13 cellular contexts compared by ENCODE assay signal in the genomic region with DNA sequence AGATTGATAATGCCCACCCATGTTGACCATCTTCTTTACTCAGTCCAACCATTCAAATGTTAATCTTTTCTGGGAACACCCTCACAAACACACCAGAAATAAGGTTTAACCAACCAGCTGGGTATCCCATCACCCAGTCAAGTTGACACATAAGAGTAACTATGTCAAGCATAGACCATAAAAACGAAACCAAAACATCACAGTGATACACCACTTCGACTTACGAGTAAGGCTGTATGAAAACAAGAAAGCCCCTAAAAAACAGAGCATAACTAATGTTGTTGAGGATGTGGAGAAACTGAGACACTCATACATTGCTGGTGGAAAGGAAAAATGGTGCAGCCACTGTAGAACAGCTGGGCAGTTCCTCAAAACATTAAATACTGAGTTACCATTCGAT. TPM values are rescaled to one million over a fixed set of nuclear protein-coding genes. Genes with fewer than 3 reads are reported as not detected.
DNase-seq lines count a peak whose midpoint lies in the region; ATAC-seq, FAIRE-seq and TF ChIP-seq lines count a peak whose summit lies in the region.
"Had no signal": no experiment of that assay in that cellular context is flagged by ENCODE, and none has a peak within 500 bp of the region (broad histone marks: within the 10 kb centered on the region; RNA-seq: fewer than 3 reads in every experiment).

No MANE protein-coding gene starts in this region.

- FAIRE-seq in GM18507 (lab: Jason Lieb, UNC) = peak; percentile 78
- FAIRE-seq: G401.6, keratinocyte had no signal

- intact Hi-C loops in sigmoid colon (cut with DNase I) = no loop called here

- H3K27me3 ChIP-seq in sigmoid colon = no peaks in the 10 kb centered on the region

- peak overlapping the region; percentile 69 for H3K4me3 Mint-ChIP-seq in activated naive CD8-positive, alpha-beta T cell treated with anti-CD3 and anti-CD28 coated beads, Interleukin-2, amount 50 U/mL, for 24 hours

- no peak for TF ChIP-seq CTCF in sigmoid colon (IDR thresholded peaks at IDR 0.05)

- no peak overlapping the region for H3K27ac ChIP-seq in sigmoid colon

- 86 to 91% methylated on average over 4 of the region's 4 CpGs for WGBS in sigmoid colon, 2 donors

- no peaks in the 10 kb centered on the region for H3K27me3 Mint-ChIP-seq in activated naive CD8-positive, alpha-beta T cell treated with anti-CD3 and anti-CD28 coated beads, Interleukin-2, amount 50 U/mL, for 24 hours

- no peaks in the 10 kb centered on the region for H3K36me3 Mint-ChIP-seq in activated naive CD8-positive, alpha-beta T cell treated with anti-CD3 and anti-CD28 coated beads, Interleukin-2, amount 50 U/mL, for 24 hours (ENCODE audit: low read depth)

- TF ChIP-seq EP300 in sigmoid colon (IDR thresholded peaks at IDR 0.05) = no peak

- peak; percentile 70 for ATAC-seq in GM21360 (IDR thresholded peaks at IDR 0.05; ENCODE audit: unreplicated experiment)
- ATAC-seq in HG03139 (IDR thresholded peaks at IDR 0.05; ENCODE audit: unreplicated experiment) = peak; percentile 41
- ATAC-seq in activated naive CD8-positive, alpha-beta T cell treated with anti-CD3 and anti-CD28 coated beads, Interleukin-2, amount 50 U/mL, for 24 hours = peak; percentile 83

- peak overlapping the region; percentile 84 for H3K27ac Mint-ChIP-seq in activated naive CD8-positive, alpha-beta T cell treated with anti-CD3 and anti-CD28 coated beads, Interleukin-2, amount 50 U/mL, for 24 hours

- H3K4me1 ChIP-seq in sigmoid colon = no peaks in the 10 kb centered on the region

- H3K9me3 Mint-ChIP-seq in activated naive CD8-positive, alpha-beta T cell treated with anti-CD3 and anti-CD28 coated beads, Interleukin-2, amount 50 U/mL, for 24 hours = no peaks in the 10 kb centered on the region

- no peak for DNase-seq in GM18507 (ENCODE audit: extremely low spot score, insufficient read length, low read depth)
- no peak for DNase-seq in activated naive CD8-positive, alpha-beta T cell treated with anti-CD3 and anti-CD28 coated beads, Interleukin-2, amount 50 U/mL, for 24 hours
- DNase-seq in Kasumi-1 (lab: John Stamatoyannopoulos, UW) = no peak
- no peak for DNase-seq in NCI-H345 treated with DMSO at 0.1 percent for 48 hours (lab: John Stamatoyannopoulos, UW; ENCODE audit: unreplicated experiment)
- DNase-seq in sigmoid colon = no peak
- DNase-seq in cortex of kidney (lab: John Stamatoyannopoulos, UW) = no peak
- DNase-seq: anterior cingulate cortex, erythroblast, T-helper 9 cell had no signal

- H3K36me3 ChIP-seq in sigmoid colon = no peaks in the 10 kb centered on the region

- no peak for TF ChIP-seq POLR2A in sigmoid colon (IDR thresholded peaks at IDR 0.05)

- peaks cover 53% of the 10 kb centered on the region for H3K4me1 Mint-ChIP-seq in activated naive CD8-positive, alpha-beta T cell treated with anti-CD3 and anti-CD28 coated beads, Interleukin-2, amount 50 U/mL, for 24 hours

- no peaks in the 10 kb centered on the region for H3K9me3 ChIP-seq in sigmoid colon

- no peak overlapping the region for H3K4me3 ChIP-seq in sigmoid colon

RNA-seq across cellular contexts. Expression of gene SLC35F5, which starts 57.4 kb away (rescaled TPM):
- total RNA-seq in sigmoid colon = 10 to 100 TPM; 54.2 to 59.7 (median 57.3) TPM
- polyA plus RNA-seq in sigmoid colon = 10 to 100 TPM; 11.6 to 22.4 (median 13.8) TPM
